In the genomic region with DNA sequence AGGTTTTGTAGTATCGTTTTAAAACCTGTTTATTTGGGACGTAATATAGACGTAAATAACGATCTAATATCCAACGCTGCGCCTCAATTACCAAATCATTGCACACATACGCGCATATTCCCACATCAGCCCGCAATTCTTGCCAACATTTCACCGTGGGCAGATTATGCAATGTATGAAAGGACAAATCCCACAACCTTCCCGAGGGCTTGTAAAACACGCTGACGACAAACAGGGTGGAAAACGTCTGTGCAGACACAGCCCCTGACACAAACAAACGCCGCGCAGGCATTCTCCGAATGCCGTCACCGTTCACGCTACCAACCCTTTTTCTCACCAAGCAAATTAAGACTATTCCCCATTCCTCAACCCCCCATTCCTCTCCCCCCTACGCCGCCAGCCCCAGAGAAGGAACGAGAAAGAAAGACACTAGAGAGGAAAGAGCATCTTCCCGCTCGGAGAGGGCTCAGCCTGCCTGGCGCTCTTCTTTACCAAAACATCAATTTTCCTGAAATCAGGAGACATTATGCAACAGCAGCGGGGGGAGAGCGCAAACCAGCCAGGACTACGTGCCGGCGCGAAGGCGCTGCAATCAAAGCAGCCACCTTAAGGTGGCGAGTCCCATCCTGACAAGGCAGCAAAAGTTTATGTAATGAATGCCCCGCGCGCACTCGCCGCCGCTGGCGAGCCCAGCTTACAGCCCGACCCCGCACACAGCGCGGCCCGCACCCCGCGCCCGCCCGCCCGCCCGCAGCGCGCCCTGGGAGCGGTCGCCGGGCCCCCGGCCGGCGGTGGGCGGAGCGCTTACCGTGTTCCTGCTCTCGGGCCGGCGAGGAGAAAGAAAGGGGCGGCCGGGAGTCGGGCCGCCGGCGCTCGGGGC, we compare ENCODE assay signal across 8 cellular contexts. TPM values are rescaled to one million over a fixed set of nuclear protein-coding genes. Genes with fewer than 3 reads are reported as not detected.
DNase-seq lines count a peak whose midpoint lies in the region; ATAC-seq and TF ChIP-seq lines count a peak whose summit lies in the region.

No MANE protein-coding gene starts in this region.

- POLR2A ChIA-PET in OCI-LY7 (lab: Charles Lee) = no interaction called here

- ATAC-seq in GM19023 (IDR thresholded peaks at IDR 0.05; ENCODE audit: unreplicated experiment) = peak; percentile 37
- peak; percentile 39 for ATAC-seq in HG03175 (IDR thresholded peaks at IDR 0.05; ENCODE audit: unreplicated experiment)
- ATAC-seq in natural killer cell treated with Interleukin-12 subunit alpha and Interleukin-12 subunit beta and Interleukin-15 and Interleukin-18, amount 100 ng/mL, for 72 hours = peak; percentile 29 to 37

- CTCF ChIA-PET in OCI-LY7 (lab: Charles Lee; ENCODE audit: unreplicated experiment) = no interaction called here

- BruUV-seq in OCI-LY7 (replicated peaks; lab: Mats Ljungman, UMichigan) = no TSS peak

- H2AFZ ChIP-seq in OCI-LY7 (ENCODE audit: low read length) = peak overlapping the region; percentile 27; the same call in 1 of the 2 replicates

- no peaks in the 10 kb centered on the region for H3K4me1 ChIP-seq in BE2C
- peaks cover 22% of the 10 kb centered on the region for H3K4me1 ChIP-seq in OCI-LY7 (ENCODE audit: insufficient read depth, low read length, poor library complexity, severe bottlenecking)
- H3K4me1 ChIP-seq in thyroid gland = peaks cover 20 to 36% of the 10 kb centered on the region in 2 donors

- peaks cover 15% of the 10 kb centered on the region for H3K79me2 ChIP-seq in OCI-LY7 (ENCODE audit: insufficient read depth, low read depth, low read length)

- H3K9me3 ChIP-seq in BE2C = no peaks in the 10 kb centered on the region
- no peaks in the 10 kb centered on the region for H3K9me3 ChIP-seq in OCI-LY7 (ENCODE audit: low read length)
- no peaks in the 10 kb centered on the region for H3K9me3 ChIP-seq in thyroid gland

- H4K20me1 ChIP-seq in OCI-LY7 (ENCODE audit: insufficient read depth, low read length) = peaks cover 17% of the 10 kb centered on the region; the same call in 1 of the 2 replicates

- peak overlapping the region; percentile 85 to 98 for H3K27ac Mint-ChIP-seq in natural killer cell treated with Interleukin-12 subunit alpha and Interleukin-12 subunit beta and Interleukin-15 and Interleukin-18, amount 100 ng/mL, for 72 hours

- H3K27me3 ChIP-seq in BE2C (peaks cover 62% of the 10 kb centered on the region), thyroid gland (no peaks in the 10 kb centered on the region)

- peak overlapping the region; percentile 77 for H3K4me3 ChIP-seq in BE2C (ENCODE audit: low read depth, low read length)
- H3K4me3 ChIP-seq in OCI-LY7 (ENCODE audit: low read depth, low read length, poor library complexity, severe bottlenecking) = peak overlapping the region; percentile 85
- H3K4me3 ChIP-seq in fibroblast of pulmonary artery (replicated peaks; ENCODE audit: low read depth, low read length) = peak overlapping the region; percentile 81
- H3K4me3 ChIP-seq in thyroid gland (replicated peaks in 1 of 3) = peak overlapping the region; percentile 55 to 89 (median 87)

- TF ChIP-seq CTCF in BE2C (IDR thresholded peaks at IDR 0.05; ENCODE audit: low read depth, low read length) = peak; percentile 27; the same call in 1 of the 2 replicates
- peak; percentile 49 for TF ChIP-seq CTCF in OCI-LY7 (conservative IDR thresholded peaks at IDR 0.05; ENCODE audit: low read length)
- peak; percentile 22 for TF ChIP-seq CTCF in fibroblast of pulmonary artery (IDR thresholded peaks at IDR 0.05; ENCODE audit: low read length, missing control alignments)
- TF ChIP-seq CTCF in thyroid gland (IDR thresholded peaks at IDR 0.05) = peak in 1 of 6 experiments; percentile 40

- H3K4me1 Mint-ChIP-seq in natural killer cell treated with Interleukin-12 subunit alpha and Interleukin-12 subunit beta and Interleukin-15 and Interleukin-18, amount 100 ng/mL, for 72 hours (ENCODE audit: low read depth in 2 of 2) = peaks cover 59 to 67% of the 10 kb centered on the region in 2 donors

- DNase-seq in BE2C = no peak
- peak; percentile 76 for DNase-seq in OCI-LY7 (ENCODE audit: low spot score)
- peak; percentile 47 for DNase-seq in activated effector memory CD4-positive, alpha-beta T cell treated with Interleukin-2 at 50 U/mL for 16 hours
- DNase-seq in fibroblast of pulmonary artery (ENCODE audit: low read depth) = peak; percentile 93
- peak; percentile 69 for DNase-seq in natural killer cell treated with Interleukin-12 subunit alpha and Interleukin-12 subunit beta and Interleukin-15 and Interleukin-18, amount 100 ng/mL, for 72 hours (ENCODE audit: low spot score)
- peak; percentile 68 to 69 for DNase-seq in thyroid gland

- peak overlapping the region; percentile 97 for H3K4me3 Mint-ChIP-seq in natural killer cell treated with Interleukin-12 subunit alpha and Interleukin-12 subunit beta and Interleukin-15 and Interleukin-18, amount 100 ng/mL, for 72 hours

- 1 to 2% methylated on average over 33 to 39 of the region's 74 CpGs for WGBS in thyroid gland, 2 donors

- H3K4me2 ChIP-seq in OCI-LY7 (ENCODE audit: low read length) = peak overlapping the region; percentile 98

- no peaks in the 10 kb centered on the region for H3K9me2 ChIP-seq in OCI-LY7 (ENCODE audit: insufficient read depth, low read length)

- intact Hi-C loops in OCI-LY7 (cut with micrococcal nuclease; ENCODE audit: unreplicated experiment) (loop anchor here (2.0 to 5.0 kb wide), 3 partner anchors 62 to 388 kb away; a partner anchor contains a TSS), thyroid gland (cut with DNase I) (loop anchor here (10.0 kb wide), 1 partner anchor 228 kb away; no protein-coding TSS in a partner anchor)

- no peaks in the 10 kb centered on the region for H3K27me3 Mint-ChIP-seq in natural killer cell treated with Interleukin-12 subunit alpha and Interleukin-12 subunit beta and Interleukin-15 and Interleukin-18, amount 100 ng/mL, for 72 hours

- H3K9me3 Mint-ChIP-seq in natural killer cell treated with Interleukin-12 subunit alpha and Interleukin-12 subunit beta and Interleukin-15 and Interleukin-18, amount 100 ng/mL, for 72 hours = no peaks in the 10 kb centered on the region

- no peak overlapping the region for H3K27ac ChIP-seq in OCI-LY7 (ENCODE audit: low read depth, low read length, poor library complexity, severe bottlenecking)
- peak overlapping the region; percentile 92 to 94 (median 93) for H3K27ac ChIP-seq in thyroid gland

- peak in 1 of 2 donors; percentile 42 for TF ChIP-seq POLR2A in thyroid gland (IDR thresholded peaks at IDR 0.05)

- H3K36me3 ChIP-seq in BE2C = no peaks in the 10 kb centered on the region
- no peaks in the 10 kb centered on the region for H3K36me3 ChIP-seq in OCI-LY7 (ENCODE audit: insufficient read depth, low read length)
- no peaks in the 10 kb centered on the region for H3K36me3 ChIP-seq in thyroid gland

- peaks cover 8% of the 10 kb centered on the region for H3K36me3 Mint-ChIP-seq in natural killer cell treated with Interleukin-12 subunit alpha and Interleukin-12 subunit beta and Interleukin-15 and Interleukin-18, amount 100 ng/mL, for 72 hours

RNA-seq across cellular contexts. Expression of a gene that starts 0.6 kb away (rescaled TPM):
- 3.8 TPM for polyA plus RNA-seq in BE2C (2012; ENCODE audit: insufficient read depth, insufficient read length, low read depth)
- 6.2 and 6.3 TPM in 2 replicates for total RNA-seq in OCI-LY7 (2014; rRNA removed; shearing (Covaris generic))
- total RNA-seq in OCI-LY7 (2022) (11.2 and 11.9 TPM in 2 replicates), thyroid gland (10 to 100 TPM; 13.9 to 38.6 (median 22.7) TPM)
- total RNA-seq in natural killer cell treated with Interleukin-12 subunit alpha and Interleukin-12 subunit beta and Interleukin-15 and Interleukin-18, amount 100 ng/mL, for 72 hours = 10 to 100 TPM; 28.7 to 79.7 TPM
